Comparison of ENCODE assay signal across 1 cellular context in genomic region chr12:85301054-85301453, GRCh38.
TF ChIP-seq lines count a peak whose summit lies in the region.

No MANE protein-coding gene starts in this region.

TF ChIP-seq in K562, 482 proteins besides CTCF, POLR2A, EP300 and RAD21 (continued from another document):
- no peak for TF ChIP-seq CEBPZ (IDR thresholded peaks at IDR 0.05; ENCODE audit: borderline replicate concordance, low read depth, low read length)
